In genomic region chr1:11714831-11715574, GRCh38 we compare ENCODE assay signal across 23 cellular contexts. TPM values are rescaled to one million over a fixed set of nuclear protein-coding genes. Genes with fewer than 3 reads are reported as not detected.
"Had no signal": no experiment of that assay in that cellular context is flagged by ENCODE, and none has a peak within 500 bp of the region (broad histone marks: within the 10 kb centered on the region; RNA-seq: fewer than 3 reads in every experiment).

No MANE protein-coding gene starts in this region.

- H3K27me3 Mint-ChIP-seq: activated naive CD8-positive, alpha-beta T cell treated with anti-CD3 and anti-CD28 coated beads, Interleukin-2, amount 50 U/mL, for 24 hours had no signal

- H3K4me1 Mint-ChIP-seq: nephron had no signal

- ATAC-seq: activated CD4-positive, CD25-positive, alpha-beta regulatory T cell treated with anti-CD3 and anti-CD28 coated beads, Interleukin-2, amount 50 U/mL, for 24 hours; activated naive CD8-positive, alpha-beta T cell treated with anti-CD3 and anti-CD28 coated beads, Interleukin-2, amount 50 U/mL, for 24 hours; body of pancreas; stimulated activated naive CD8-positive, alpha-beta T cell treated with anti-CD3 and anti-CD28 coated beads, Interleukin-15, Interleukin-2, amounts not matched to agents 100 U/mL and 50 U/mL, for 24 hours; T-helper 17 cell had no signal

- H3K4me3 Mint-ChIP-seq: activated CD4-positive, alpha-beta memory T cell treated with anti-CD3 and anti-CD28 coated beads, Interleukin-2, amount 10 ng/mL, durations not matched to agents 7 days and 5 days; activated CD4-positive, alpha-beta T cell treated with anti-CD3 and anti-CD28 coated beads, Interleukin-2, amount 10 ng/mL, durations not matched to agents 24 days and 14 days; activated naive CD8-positive, alpha-beta T cell treated with anti-CD3 and anti-CD28 coated beads, Interleukin-2, amount 50 U/mL, for 24 hours; dendritic cell treated with granulocyte-macrophage colony-stimulating factor and Interleukin-4, amounts not matched to agents 40 ng/mL and 50 ng/mL, for 4 days; nephron; T-helper 17 cell had no signal

- H3K9me3 Mint-ChIP-seq: activated CD4-positive, alpha-beta memory T cell treated with anti-CD3 and anti-CD28 coated beads, Interleukin-2, amount 10 ng/mL, durations not matched to agents 7 days and 5 days; activated CD4-positive, alpha-beta T cell treated with anti-CD3 and anti-CD28 coated beads, Interleukin-2, amount 10 ng/mL, durations not matched to agents 24 days and 14 days; activated naive CD8-positive, alpha-beta T cell treated with anti-CD3 and anti-CD28 coated beads, Interleukin-2, amount 50 U/mL, for 24 hours; dendritic cell treated with granulocyte-macrophage colony-stimulating factor and Interleukin-4, amounts not matched to agents 40 ng/mL and 50 ng/mL, for 4 days; nephron had no signal

- DNase-seq: activated CD4-positive, alpha-beta memory T cell treated with anti-CD3 and anti-CD28 coated beads, Interleukin-2, amount 10 ng/mL, durations not matched to agents 7 days and 5 days; activated CD4-positive, alpha-beta T cell treated with anti-CD3 and anti-CD28 coated beads, Interleukin-2, amount 10 ng/mL, durations not matched to agents 24 days and 14 days; activated gamma-delta T cell; activated naive CD4-positive, alpha-beta T cell treated with anti-CD3 and anti-CD28 coated beads, Interleukin-2, amount 50 U/mL, for 16 hours; activated naive CD8-positive, alpha-beta T cell treated with anti-CD3 and anti-CD28 coated beads, Interleukin-2, amount 50 U/mL, for 24 hours; activated T-cell treated with anti-CD3 and anti-CD28 coated beads for 4 hours; body of pancreas; effector CD8-positive, alpha-beta T cell; hippocampal formation; nucleus accumbens; spleen; stimulated activated CD4-positive, alpha-beta T cell treated with anti-CD3 and anti-CD28 coated beads, Interleukin-4, amount 100 ng/mL, for 24 hours; stimulated activated naive CD8-positive, alpha-beta T cell treated with anti-CD3 and anti-CD28 coated beads, Interleukin-15, Interleukin-2, amounts not matched to agents 100 U/mL and 50 U/mL, for 24 hours; SW 1271; T-helper 17 cell; tibial artery had no signal

- H3K27ac Mint-ChIP-seq: activated CD4-positive, alpha-beta memory T cell treated with anti-CD3 and anti-CD28 coated beads, Interleukin-2, amount 10 ng/mL, durations not matched to agents 7 days and 5 days; activated CD4-positive, alpha-beta T cell treated with anti-CD3 and anti-CD28 coated beads, Interleukin-2, amount 10 ng/mL, durations not matched to agents 24 days and 14 days; activated naive CD8-positive, alpha-beta T cell treated with anti-CD3 and anti-CD28 coated beads, Interleukin-2, amount 50 U/mL, for 24 hours; dendritic cell treated with granulocyte-macrophage colony-stimulating factor and Interleukin-4, amounts not matched to agents 40 ng/mL and 50 ng/mL, for 4 days; nephron; progenitor cell of endocrine pancreas; T-helper 17 cell had no signal

RNA-seq across cellular contexts. Expression of gene DRAXIN, which starts 23.5 kb away (rescaled TPM):
- total RNA-seq: activated CD4-positive, alpha-beta T cell treated with anti-CD3 and anti-CD28 coated beads, Interleukin-2, amount 10 ng/mL, durations not matched to agents 24 days and 14 days; body of pancreas had no signal

RNA-seq across cellular contexts. Expression of gene C1orf167, which starts 47.0 kb away (rescaled TPM):
- total RNA-seq: activated CD4-positive, alpha-beta T cell treated with anti-CD3 and anti-CD28 coated beads, Interleukin-2, amount 10 ng/mL, durations not matched to agents 24 days and 14 days; body of pancreas; frontal cortex; liver; mononuclear cell; progenitor cell of endocrine pancreas had no signal
